ENCODE assay signal across 14 cellular contexts in genomic region chr7:15209385-15209784, GRCh38.
DNase-seq lines count a peak whose midpoint lies in the region; ATAC-seq and TF ChIP-seq lines count a peak whose summit lies in the region.
"Had no signal": no experiment of that assay in that cellular context is flagged by ENCODE, and none has a peak within 500 bp of the region (broad histone marks: within the 10 kb centered on the region; RNA-seq: fewer than 3 reads in every experiment).

No MANE protein-coding gene starts in this region.

- WGBS in SK-N-SH (ENCODE audit: low lambda C conversion rate), result 92% methylated on average over 4 of the region's 4 CpGs

- no peak overlapping the region for H3K4me3 ChIP-seq in SK-N-SH (ENCODE audit: low read depth in 2 of 2, low read length in 1 of 2)
- no peak overlapping the region for H3K4me3 ChIP-seq in A673 (ENCODE audit: low read depth, low read length, poor library complexity, severe bottlenecking)
- H3K4me3 ChIP-seq: A549, HAP-1 had no signal

- H2AFZ ChIP-seq in SK-N-SH (ENCODE audit: low read depth), result peak overlapping the region; percentile 1; the same call in 1 of the 2 replicates

- intact Hi-C loops in A673 (cut with micrococcal nuclease; ENCODE audit: unreplicated experiment), result no loop called here

- peaks cover 4% of the 10 kb centered on the region in 2 experiments; a peak in 2 of 4 replicates for H3K4me1 ChIP-seq in SK-N-SH (ENCODE audit: control insufficient read depth in 1 of 2, insufficient read depth in 2 of 2, low read depth in 1 of 2, low read length in 1 of 2)
- no peaks in the 10 kb centered on the region for H3K4me1 ChIP-seq in A673 (ENCODE audit: insufficient read depth, low read length, poor library complexity, severe bottlenecking)
- H3K4me1 ChIP-seq: A549, HAP-1 had no signal

- H3K36me3 ChIP-seq in SK-N-SH (replicated peaks in 1 of 2; ENCODE audit: control insufficient read depth in 1 of 2, insufficient read depth in 2 of 2, low read length in 1 of 2), result no peaks in the 10 kb centered on the region
- H3K36me3 ChIP-seq in A673 (ENCODE audit: insufficient read depth, low read length, poor library complexity, severe bottlenecking), result no peaks in the 10 kb centered on the region
- H3K36me3 ChIP-seq: HAP-1 had no signal

- H3K27me3 Mint-ChIP-seq in glutamatergic neuron (ENCODE audit: unreplicated experiment), result no peaks in the 10 kb centered on the region
- H3K27me3 Mint-ChIP-seq: IgD-negative memory B cell had no signal

- H3K9me3 Mint-ChIP-seq in glutamatergic neuron (ENCODE audit: unreplicated experiment), result no peaks in the 10 kb centered on the region
- H3K9me3 Mint-ChIP-seq: IgD-negative memory B cell had no signal

- H3K27ac Mint-ChIP-seq in glutamatergic neuron (ENCODE audit: unreplicated experiment), result peak overlapping the region; percentile 48
- H3K27ac Mint-ChIP-seq: CD14-positive monocyte; CD8-positive, alpha-beta T cell; IgD-negative memory B cell had no signal

- H3K27me3 ChIP-seq in SK-N-SH (ENCODE audit: insufficient read depth), result no peaks in the 10 kb centered on the region
- no peaks in the 10 kb centered on the region for H3K27me3 ChIP-seq in A673 (replicated peaks; ENCODE audit: insufficient read depth, low read depth, low read length, poor library complexity)

- H3K4me1 Mint-ChIP-seq in glutamatergic neuron (ENCODE audit: low read depth, unreplicated experiment), result peaks cover 8% of the 10 kb centered on the region
- H3K4me1 Mint-ChIP-seq: CD14-positive monocyte, IgD-negative memory B cell had no signal

- H3K9ac ChIP-seq in SK-N-SH, result no peak overlapping the region

- BruUV-seq in A673 (replicated peaks; lab: Mats Ljungman, UMichigan), result no TSS peak

- H3K4me2 ChIP-seq in SK-N-SH, result no peak overlapping the region
- H3K4me2 ChIP-seq: A549 had no signal

- no peaks in the 10 kb centered on the region for H3K9me2 ChIP-seq in SK-N-SH

- no peak overlapping the region for H3K27ac ChIP-seq in SK-N-SH (ENCODE audit: low read depth in 2 of 2, low read length in 1 of 2)
- H3K27ac ChIP-seq in A673 (ENCODE audit: low read depth, low read length, poor library complexity, severe bottlenecking), result no peak overlapping the region
- H3K27ac ChIP-seq: A549 had no signal

- H3K36me3 Mint-ChIP-seq in glutamatergic neuron (ENCODE audit: unreplicated experiment), result no peaks in the 10 kb centered on the region
- H3K36me3 Mint-ChIP-seq: CD14-positive monocyte; CD8-positive, alpha-beta T cell; IgD-negative memory B cell had no signal

- DNase-seq in SK-N-SH (no peak), NCI-H69 (lab: John Stamatoyannopoulos, UW) (peak; percentile 28), glutamatergic neuron (peak; percentile 14), NCI-H1694 (lab: John Stamatoyannopoulos, UW) (no peak), A673 (ENCODE audit: low spot score) (no peak), NCI-H226 (no peak)
- DNase-seq: CD8-positive, alpha-beta T cell; DND-41; GF-D8 had no signal

- no peak for TF ChIP-seq EP300 in SK-N-SH (IDR thresholded peaks at IDR 0.05; ENCODE audit: borderline replicate concordance in 1 of 2, low read depth in 1 of 2, low read length in 1 of 2)

- H3K4me3 Mint-ChIP-seq in glutamatergic neuron (ENCODE audit: unreplicated experiment), result no peak overlapping the region
- H3K4me3 Mint-ChIP-seq: CD14-positive monocyte; CD8-positive, alpha-beta T cell; IgD-negative memory B cell had no signal

- no peaks in the 10 kb centered on the region for H4K20me1 ChIP-seq in SK-N-SH (ENCODE audit: insufficient read depth)

- no peak for ATAC-seq in SK-N-SH treated with all-trans-retinoic acid at 6 μM for 48 hours
- ATAC-seq: A549; CD8-positive, alpha-beta T cell had no signal

- TF ChIP-seq RAD21 in SK-N-SH (IDR thresholded peaks at IDR 0.05; ENCODE audit: low read length), result no peak

- TF ChIP-seq CTCF in SK-N-SH (IDR thresholded peaks at IDR 0.05) (no peak), glutamatergic neuron (IDR thresholded peaks at IDR 0.05; ENCODE audit: partially characterized antibody, unreplicated experiment) (no peak), A673 (conservative IDR thresholded peaks at IDR 0.05; ENCODE audit: low read depth, low read length) (no peak)

- CTCF ChIA-PET in SK-N-SH (lab: Yijun Ruan, JAX) (interaction anchor here (0.8 to 2.3 kb wide), 3 partner anchors 10 to 511 kb away, joined by 4 to 18 read pairs (median 6); no protein-coding TSS in a partner anchor), A673 (lab: Charles Lee) (no interaction called here)

- H3K9me3 ChIP-seq in SK-N-SH (no peaks in the 10 kb centered on the region), A673 (ENCODE audit: low read depth, low read length, poor library complexity, severe bottlenecking) (no peaks in the 10 kb centered on the region)
- H3K9me3 ChIP-seq: A549, HAP-1 had no signal

- H3F3A ChIP-seq in SK-N-SH (replicated peaks; ENCODE audit: insufficient read depth), result no peaks in the 10 kb centered on the region

- no peaks in the 10 kb centered on the region for H3K79me2 ChIP-seq in SK-N-SH (ENCODE audit: insufficient read depth)

- POLR2A ChIA-PET in SK-N-SH (lab: Yijun Ruan, JAX) (no interaction called here), A673 (lab: Charles Lee; ENCODE audit: low non-redundant PET) (no interaction called here)

TF ChIP-seq in SK-N-SH, 30 proteins besides CTCF, POLR2A, EP300 and RAD21 (continues in another document):
- TF ChIP-seq RXRA (IDR thresholded peaks at IDR 0.05; ENCODE audit: borderline replicate concordance, low read depth) (no peak), IRF3 (IDR thresholded peaks at IDR 0.05; ENCODE audit: low read depth, low read length) (no peak), SMC3 (IDR thresholded peaks at IDR 0.05; ENCODE audit: low read depth, low read length) (no peak), FOSL2 (IDR thresholded peaks at IDR 0.05; ENCODE audit: borderline replicate concordance, low read depth) (no peak), PBX3 (IDR thresholded peaks at IDR 0.05) (no peak), NRF1 (IDR thresholded peaks at IDR 0.05; ENCODE audit: low read depth, low read length) (no peak), JUND (IDR thresholded peaks at IDR 0.05) (no peak), EZH2phosphoT487 (IDR thresholded peaks at IDR 0.05; ENCODE audit: borderline replicate concordance, low read depth) (no peak)

TF ChIP-seq in SK-N-SH treated with all-trans-retinoic acid at 6 μM for 48 hours, 23 proteins besides CTCF, POLR2A, EP300 and RAD21 (continues in another document):
- TF ChIP-seq PATZ1 (CRISPR knock-in tag; IDR thresholded peaks at IDR 0.05; ENCODE audit: borderline replicate concordance) (no peak), GLIS3 (CRISPR knock-in tag; IDR thresholded peaks at IDR 0.05) (no peak), CSRNP3 (CRISPR knock-in tag; IDR thresholded peaks at IDR 0.05) (no peak), ZFP3 (CRISPR knock-in tag; IDR thresholded peaks at IDR 0.05) (no peak), ZC3H10 (CRISPR knock-in tag; IDR thresholded peaks at IDR 0.05) (no peak), ZNF8 (CRISPR knock-in tag; IDR thresholded peaks at IDR 0.05) (no peak), ZNF70 (CRISPR knock-in tag; IDR thresholded peaks at IDR 0.05) (no peak), CREB5 (CRISPR knock-in tag; IDR thresholded peaks at IDR 0.05; ENCODE audit: low read depth) (no peak), CSDC2 (CRISPR knock-in tag; IDR thresholded peaks at IDR 0.05) (no peak), PPARA (CRISPR knock-in tag; IDR thresholded peaks at IDR 0.05; ENCODE audit: borderline replicate concordance) (no peak), SNAI2 (CRISPR knock-in tag; IDR thresholded peaks at IDR 0.05) (no peak), ISL1 (CRISPR knock-in tag; IDR thresholded peaks at IDR 0.05) (no peak), BACH2 (CRISPR knock-in tag; IDR thresholded peaks at IDR 0.05; ENCODE audit: borderline replicate concordance) (no peak)

Comparison
In these comparisons a context has a peak if more than half of its experiments do, and no peak if none do; other contexts are left out.
1. DNase-seq: peak in NCI-H69 (single experiment) and glutamatergic neuron (single experiment); none in SK-N-SH (single experiment), NCI-H1694 (single experiment), A673 (single experiment) and NCI-H226 (single experiment).